ENCODE assay signal across 14 cellular contexts in the genomic region with DNA sequence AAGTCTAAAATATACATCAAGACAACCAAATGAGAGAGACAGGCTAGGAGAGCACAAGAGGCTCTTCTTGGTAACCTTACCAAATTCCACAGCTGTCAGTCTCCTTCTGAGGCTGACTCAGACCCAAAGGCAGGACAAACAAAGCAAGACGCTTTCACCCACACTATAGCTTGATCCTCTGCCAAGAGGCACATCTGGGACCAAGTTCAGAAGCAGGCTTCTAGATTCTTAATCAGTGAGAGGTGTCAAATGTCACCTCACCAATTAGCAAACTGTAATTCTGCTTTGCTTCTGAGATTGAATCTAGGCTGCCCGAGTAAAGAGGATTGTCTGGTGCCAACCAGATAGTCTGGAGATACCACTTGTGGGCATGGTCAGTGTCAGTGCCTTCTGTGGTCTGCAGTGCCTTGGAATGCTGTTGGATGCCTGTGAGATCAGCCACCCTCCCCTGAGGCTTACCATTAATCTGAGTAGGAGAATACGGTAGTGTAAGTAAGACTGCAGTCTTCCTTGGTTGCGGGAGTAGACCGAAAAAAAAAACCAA.
DNase-seq lines count a peak whose midpoint lies in the region; ATAC-seq and TF ChIP-seq lines count a peak whose summit lies in the region.
"Had no signal": no experiment of that assay in that cellular context is flagged by ENCODE, and none has a peak within 500 bp of the region (broad histone marks: within the 10 kb centered on the region; RNA-seq: fewer than 3 reads in every experiment).

No MANE protein-coding gene starts in this region.

- no peak overlapping the region for H3K4me3 ChIP-seq in AG04449 (ENCODE audit: low read depth, low read length)
- no peak overlapping the region for H3K4me3 ChIP-seq in HFF-Myc (replicated peaks; ENCODE audit: low read depth, low read length)
- no peak overlapping the region for H3K4me3 ChIP-seq in SK-N-SH (ENCODE audit: low read depth in 2 of 2, low read length in 1 of 2)
- H3K4me3 ChIP-seq in foreskin fibroblast (ENCODE audit: low read depth in 1 of 2, low read length in 2 of 2) = no peak overlapping the region
- no peak overlapping the region for H3K4me3 ChIP-seq in psoas muscle
- H3K4me3 ChIP-seq: esophagus muscularis mucosa, vagina had no signal

- peaks cover 65% of the 10 kb centered on the region for H3F3A ChIP-seq in SK-N-SH (replicated peaks; ENCODE audit: insufficient read depth)

- intact Hi-C loops in psoas muscle (cut with DNase I) = no loop called here
- intact Hi-C loops in Right ventricle myocardium inferior (cut with DNase I) = no loop called here

- TF ChIP-seq RAD21 in SK-N-SH (IDR thresholded peaks at IDR 0.05; ENCODE audit: low read length) = no peak

- peaks cover 37% of the 10 kb centered on the region for H3K79me2 ChIP-seq in SK-N-SH (ENCODE audit: insufficient read depth)

- no peak overlapping the region for H2AFZ ChIP-seq in SK-N-SH (ENCODE audit: low read depth)

- DNase-seq in AG04449 (ENCODE audit: low read depth, low spot score) (peak; percentile 64), HFF-Myc (ENCODE audit: extremely low read depth, low read depth) (peak; percentile 48), SK-N-SH (peak; percentile 26), foreskin fibroblast (peak; percentile 87 to 91), HK-2 (ENCODE audit: unreplicated experiment) (no peak), psoas muscle (no peak), Right ventricle myocardium inferior (ENCODE audit: missing footprints) (no peak)
- DNase-seq in activated CD8-positive, alpha-beta memory T cell treated with anti-CD3 and anti-CD28 coated beads, Interleukin-2, amount 50 U/mL, for 4 hours = no peak
- DNase-seq: activated CD4-positive, alpha-beta T cell treated with anti-CD3 and anti-CD28 coated beads for 4 hours; GF-D8; stimulated activated CD4-positive, alpha-beta T cell treated with anti-CD3 and anti-CD28 coated beads, Interleukin-15, amount 100 ng/mL, for 24 hours had no signal

- no peaks in the 10 kb centered on the region for H3K27me3 ChIP-seq in SK-N-SH (ENCODE audit: insufficient read depth)
- no peaks in the 10 kb centered on the region for H3K27me3 ChIP-seq in psoas muscle (ENCODE audit: insufficient read depth in 3 of 3, low read length in 2 of 3)
- H3K27me3 ChIP-seq: esophagus muscularis mucosa, vagina had no signal

- H3K4me1 ChIP-seq in SK-N-SH (ENCODE audit: control insufficient read depth in 1 of 2, insufficient read depth in 2 of 2, low read depth in 1 of 2, low read length in 1 of 2) = peaks cover 19 to 39% of the 10 kb centered on the region in 2 experiments
- H3K4me1 ChIP-seq in psoas muscle = no peaks in the 10 kb centered on the region
- H3K4me1 ChIP-seq: esophagus muscularis mucosa, vagina had no signal

- no peak for ATAC-seq in psoas muscle
- ATAC-seq in Right ventricle myocardium inferior = no peak

- WGBS in SK-N-SH (ENCODE audit: low lambda C conversion rate) = 39% methylated on average over 5 of the region's 5 CpGs
- 46 to 55% (median 54%) methylated on average over 5 of the region's 5 CpGs for WGBS in psoas muscle, 3 donors

- CTCF ChIA-PET in AG04449 (lab: Yijun Ruan, JAX) (interaction anchor here (1.2 kb wide), 1 partner anchor 360 kb away, joined by 3 read pairs; no protein-coding TSS in a partner anchor), SK-N-SH (lab: Yijun Ruan, JAX) (no interaction called here)

- no peak overlapping the region for H3K9ac ChIP-seq in SK-N-SH

- H3K9me2 ChIP-seq in SK-N-SH = no peaks in the 10 kb centered on the region

- peak in 1 of 2 experiments; percentile 90; a peak in 3 of 4 replicates for TF ChIP-seq EP300 in SK-N-SH (IDR thresholded peaks at IDR 0.05; ENCODE audit: borderline replicate concordance in 1 of 2, low read depth in 1 of 2, low read length in 1 of 2)

- H3K9me3 ChIP-seq in SK-N-SH = no peaks in the 10 kb centered on the region
- no peaks in the 10 kb centered on the region for H3K9me3 ChIP-seq in psoas muscle
- H3K9me3 ChIP-seq: esophagus muscularis mucosa, vagina had no signal

- POLR2A ChIA-PET in AG04449 (lab: Yijun Ruan, JAX) = interaction anchor here (0.9 to 1.0 kb wide), 2 partner anchors 8 to 16 kb away, joined by 3 to 4 read pairs; no protein-coding TSS in a partner anchor
- POLR2A ChIA-PET in SK-N-SH (lab: Yijun Ruan, JAX) = no interaction called here

- no peaks in the 10 kb centered on the region for H4K20me1 ChIP-seq in SK-N-SH (ENCODE audit: insufficient read depth)

- H3K36me3 ChIP-seq in SK-N-SH (replicated peaks in 1 of 2; ENCODE audit: control insufficient read depth in 1 of 2, insufficient read depth in 2 of 2, low read length in 1 of 2) = peaks cover 11 to 12% of the 10 kb centered on the region in 2 experiments
- no peaks in the 10 kb centered on the region for H3K36me3 ChIP-seq in psoas muscle (ENCODE audit: insufficient read depth in 1 of 2, low read depth in 1 of 2)
- H3K36me3 ChIP-seq: esophagus muscularis mucosa, vagina had no signal

- H3K27ac ChIP-seq in SK-N-SH (ENCODE audit: low read depth in 2 of 2, low read length in 1 of 2) (peak overlapping the region; percentile 68 to 96), psoas muscle (no peak overlapping the region)
- H3K27ac ChIP-seq: esophagus muscularis mucosa, HL-60, vagina had no signal

- peak overlapping the region; percentile 42; the same call in 1 of the 2 replicates for H3K4me2 ChIP-seq in SK-N-SH

- TF ChIP-seq CTCF in AG04449 (IDR thresholded peaks at IDR 0.05; ENCODE audit: insufficient read depth, low read length, missing control alignments) (no peak), HFF-Myc (IDR thresholded peaks at IDR 0.05; ENCODE audit: low read depth, low read length, missing control alignments) (no peak), SK-N-SH (IDR thresholded peaks at IDR 0.05) (no peak), foreskin fibroblast (IDR thresholded peaks at IDR 0.05; ENCODE audit: low read depth, low read length) (no peak), psoas muscle (IDR thresholded peaks at IDR 0.05) (no peak)

TF ChIP-seq in SK-N-SH, 30 proteins besides CTCF, POLR2A, EP300 and RAD21 (continues in another document):
- TF ChIP-seq, protein P1, sequence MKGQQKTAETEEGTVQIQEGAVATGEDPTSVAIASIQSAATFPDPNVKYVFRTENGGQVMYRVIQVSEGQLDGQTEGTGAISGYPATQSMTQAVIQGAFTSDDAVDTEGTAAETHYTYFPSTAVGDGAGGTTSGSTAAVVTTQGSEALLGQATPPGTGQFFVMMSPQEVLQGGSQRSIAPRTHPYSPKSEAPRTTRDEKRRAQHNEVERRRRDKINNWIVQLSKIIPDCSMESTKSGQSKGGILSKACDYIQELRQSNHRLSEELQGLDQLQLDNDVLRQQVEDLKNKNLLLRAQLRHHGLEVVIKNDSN (IDR thresholded peaks at IDR 0.05; ENCODE audit: borderline replicate concordance, low read depth) = 0 out of 2 replicates have a peak, but pooled peaks have one; percentile 4
- TF ChIP-seq, protein P2, sequence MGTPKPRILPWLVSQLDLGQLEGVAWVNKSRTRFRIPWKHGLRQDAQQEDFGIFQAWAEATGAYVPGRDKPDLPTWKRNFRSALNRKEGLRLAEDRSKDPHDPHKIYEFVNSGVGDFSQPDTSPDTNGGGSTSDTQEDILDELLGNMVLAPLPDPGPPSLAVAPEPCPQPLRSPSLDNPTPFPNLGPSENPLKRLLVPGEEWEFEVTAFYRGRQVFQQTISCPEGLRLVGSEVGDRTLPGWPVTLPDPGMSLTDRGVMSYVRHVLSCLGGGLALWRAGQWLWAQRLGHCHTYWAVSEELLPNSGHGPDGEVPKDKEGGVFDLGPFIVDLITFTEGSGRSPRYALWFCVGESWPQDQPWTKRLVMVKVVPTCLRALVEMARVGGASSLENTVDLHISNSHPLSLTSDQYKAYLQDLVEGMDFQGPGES (IDR thresholded peaks at IDR 0.05; ENCODE audit: low read depth, low read length) = no peak
- TF ChIP-seq FOXM1 (IDR thresholded peaks at IDR 0.05; ENCODE audit: low read depth) (0 out of 2 replicates have a peak, but pooled peaks have one; percentile 33), YY1 (IDR thresholded peaks at IDR 0.05; ENCODE audit: low read depth) (no peak), TCF12 (IDR thresholded peaks at IDR 0.05) (peak; percentile 94), SIN3A (IDR thresholded peaks at IDR 0.05; ENCODE audit: borderline replicate concordance, low read depth, low read length) (peak; percentile 74; the same call in 1 of the 2 replicates)
- TF ChIP-seq, protein P3, sequence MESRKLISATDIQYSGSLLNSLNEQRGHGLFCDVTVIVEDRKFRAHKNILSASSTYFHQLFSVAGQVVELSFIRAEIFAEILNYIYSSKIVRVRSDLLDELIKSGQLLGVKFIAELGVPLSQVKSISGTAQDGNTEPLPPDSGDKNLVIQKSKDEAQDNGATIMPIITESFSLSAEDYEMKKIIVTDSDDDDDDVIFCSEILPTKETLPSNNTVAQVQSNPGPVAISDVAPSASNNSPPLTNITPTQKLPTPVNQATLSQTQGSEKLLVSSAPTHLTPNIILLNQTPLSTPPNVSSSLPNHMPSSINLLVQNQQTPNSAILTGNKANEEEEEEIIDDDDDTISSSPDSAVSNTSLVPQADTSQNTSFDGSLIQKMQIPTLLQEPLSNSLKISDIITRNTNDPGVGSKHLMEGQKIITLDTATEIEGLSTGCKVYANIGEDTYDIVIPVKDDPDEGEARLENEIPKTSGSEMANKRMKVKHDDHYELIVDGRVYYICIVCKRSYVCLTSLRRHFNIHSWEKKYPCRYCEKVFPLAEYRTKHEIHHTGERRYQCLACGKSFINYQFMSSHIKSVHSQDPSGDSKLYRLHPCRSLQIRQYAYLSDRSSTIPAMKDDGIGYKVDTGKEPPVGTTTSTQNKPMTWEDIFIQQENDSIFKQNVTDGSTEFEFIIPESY (IDR thresholded peaks at IDR 0.05; ENCODE audit: borderline replicate concordance, low read depth) = no peak

Comparison
In these comparisons a context has a peak if more than half of its experiments do, and no peak if none do; other contexts are left out.
1. DNase-seq: peak in AG04449 (single experiment), HFF-Myc (single experiment), SK-N-SH (single experiment) and foreskin fibroblast (2 of 2); none in HK-2 (single experiment), psoas muscle (0 of 2), activated CD8-positive, alpha-beta memory T cell treated with anti-CD3 and anti-CD28 coated beads, Interleukin-2, amount 50 U/mL, for 4 hours (single experiment) and Right ventricle myocardium inferior (single experiment).